12 cellular contexts compared by ENCODE assay signal in the genomic region with DNA sequence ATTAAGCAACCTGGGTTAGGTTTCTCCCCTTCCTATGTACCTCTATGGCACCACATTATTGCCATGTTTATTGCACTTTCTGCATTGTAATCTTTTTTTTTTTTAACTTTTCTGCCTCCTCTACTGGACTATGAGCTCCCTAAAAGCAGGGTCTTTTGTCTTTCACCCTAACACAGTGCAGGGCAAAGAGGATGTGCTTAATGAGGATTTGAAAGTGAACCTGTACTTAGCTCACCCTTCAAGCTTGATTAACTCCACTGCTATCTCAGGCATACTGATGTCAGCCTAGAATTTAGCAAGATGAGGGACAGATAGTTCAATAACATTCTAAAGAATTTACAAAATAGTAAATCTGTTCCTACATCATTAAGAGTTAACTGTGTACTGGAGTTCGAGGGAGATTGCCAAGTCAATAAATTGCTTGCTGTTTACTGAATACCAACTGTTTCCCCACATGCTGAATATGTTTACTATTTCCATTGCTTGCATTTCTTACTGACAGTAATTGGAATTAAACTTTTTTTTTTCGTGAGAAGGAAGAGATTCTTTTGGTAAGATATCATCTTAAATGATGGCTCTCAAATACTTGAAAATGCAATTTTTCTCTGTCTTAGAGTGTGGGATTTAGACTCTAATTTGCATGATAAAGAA. TPM values are rescaled to one million over a fixed set of nuclear protein-coding genes. Genes with fewer than 3 reads are reported as not detected.
DNase-seq lines count a peak whose midpoint lies in the region; ATAC-seq lines count a peak whose summit lies in the region.
"Had no signal": no experiment of that assay in that cellular context is flagged by ENCODE, and none has a peak within 500 bp of the region (broad histone marks: within the 10 kb centered on the region; RNA-seq: fewer than 3 reads in every experiment).

No MANE protein-coding gene starts in this region.

- DNase-seq in EH (ENCODE audit: low read depth) = peak; percentile 29
- no peak for DNase-seq in CD4-positive, alpha-beta memory T cell
- DNase-seq in NCI-H1436 treated with DMSO at 0.1 percent for 48 hours (lab: John Stamatoyannopoulos, UW) = no peak
- no peak for DNase-seq in T1000 (lab: John Stamatoyannopoulos, UW)
- no peak for DNase-seq in activated gamma-delta T cell treated with Interleukin-2 at 50 U/mL for 16 hours
- DNase-seq: esophagus squamous epithelium, NCI-H524 treated with DMSO at 0.1 percent for 48 hours had no signal

- no peak overlapping the region for H3K4me3 ChIP-seq in CD4-positive, alpha-beta memory T cell (ENCODE audit: low read length in 2 of 2)
- H3K4me3 ChIP-seq: esophagus squamous epithelium had no signal

- CTCF ChIA-PET in CD4-positive, alpha-beta memory T cell (lab: Charles Lee; ENCODE audit: partially characterized antibody) = no interaction called here

- H3K4me1 ChIP-seq in CD4-positive, alpha-beta memory T cell (ENCODE audit: insufficient read depth, low read length) = no peaks in the 10 kb centered on the region
- H3K4me1 ChIP-seq: esophagus squamous epithelium had no signal

- ATAC-seq in GM19043 (IDR thresholded peaks at IDR 0.05; ENCODE audit: low read depth, unreplicated experiment) (peak; percentile 100), HG02623 (IDR thresholded peaks at IDR 0.05; ENCODE audit: unreplicated experiment) (peak; percentile 97), HG03460 (IDR thresholded peaks at IDR 0.05; ENCODE audit: unreplicated experiment) (peak; percentile 100)

- H3K27me3 Mint-ChIP-seq in CD4-positive, alpha-beta memory T cell = peaks cover 2 to 11% of the 10 kb centered on the region in 2 donors

- H3K36me3 Mint-ChIP-seq in CD4-positive, alpha-beta memory T cell = no peaks in the 10 kb centered on the region
- H3K36me3 Mint-ChIP-seq: brain had no signal

- H3K9me3 ChIP-seq in CD4-positive, alpha-beta memory T cell (ENCODE audit: control insufficient read depth in 1 of 2, low read length in 2 of 2) = no peaks in the 10 kb centered on the region
- H3K9me3 ChIP-seq: esophagus squamous epithelium had no signal

- no peaks in the 10 kb centered on the region for H3K4me1 Mint-ChIP-seq in CD4-positive, alpha-beta memory T cell
- H3K4me1 Mint-ChIP-seq: brain had no signal

- H3K27me3 ChIP-seq in CD4-positive, alpha-beta memory T cell (ENCODE audit: insufficient read depth, low read length) = no peaks in the 10 kb centered on the region
- H3K27me3 ChIP-seq: esophagus squamous epithelium had no signal

- no peaks in the 10 kb centered on the region for H3K36me3 ChIP-seq in CD4-positive, alpha-beta memory T cell (ENCODE audit: insufficient read depth, low read length)
- H3K36me3 ChIP-seq: esophagus squamous epithelium had no signal

- POLR2A ChIA-PET in CD4-positive, alpha-beta memory T cell (lab: Charles Lee; ENCODE audit: partially characterized antibody) = no interaction called here

- intact Hi-C loops in CD4-positive, alpha-beta memory T cell (cut with micrococcal nuclease) = no loop called here

- no peaks in the 10 kb centered on the region for H3K9me3 Mint-ChIP-seq in CD4-positive, alpha-beta memory T cell
- H3K9me3 Mint-ChIP-seq: brain had no signal

- H3K27ac Mint-ChIP-seq in CD4-positive, alpha-beta memory T cell = no peak overlapping the region

- H3K4me3 Mint-ChIP-seq in CD4-positive, alpha-beta memory T cell = no peak overlapping the region

- H3K27ac ChIP-seq in CD4-positive, alpha-beta memory T cell (ENCODE audit: low read depth, low read length) = no peak overlapping the region
- H3K27ac ChIP-seq: esophagus squamous epithelium, KMS-11 had no signal

RNA-seq across cellular contexts. Expression of gene PPARG, which starts 15.7 kb away (rescaled TPM):
- under 1 TPM; 0.83 to 0.99 TPM for total RNA-seq in CD4-positive, alpha-beta memory T cell
- polyA plus RNA-seq in CD4-positive, alpha-beta memory T cell = under 1 TPM in 1 of 2 donors, not detected in 1; 0.29 TPM
